ENCODE assay signal across 2 cellular contexts in genomic region chr7:22332481-22332880, GRCh38.
TF ChIP-seq lines count a peak whose summit lies in the region.

No MANE protein-coding gene starts in this region.

TF ChIP-seq in GM23338, 12 proteins besides CTCF, POLR2A, EP300 and RAD21:
- TF ChIP-seq JUNB (IDR thresholded peaks at IDR 0.05; ENCODE audit: unreplicated experiment) (no peak), ZNF462 (CRISPR knock-in tag; IDR thresholded peaks at IDR 0.05) (no peak), ZNF114 (CRISPR knock-in tag; IDR thresholded peaks at IDR 0.05) (no peak), ETS1 (IDR thresholded peaks at IDR 0.05) (no peak), EZH2phosphoT487 (IDR thresholded peaks at IDR 0.05; ENCODE audit: unreplicated experiment) (no peak), EZH2 (IDR thresholded peaks at IDR 0.05; ENCODE audit: low read depth, unreplicated experiment) (no peak), CREB1 (CRISPR knock-in tag; IDR thresholded peaks at IDR 0.05; ENCODE audit: low read depth) (no peak), ZNF331 (CRISPR knock-in tag; IDR thresholded peaks at IDR 0.05; ENCODE audit: low read depth) (no peak), NANOG (IDR thresholded peaks at IDR 0.05; ENCODE audit: borderline replicate concordance) (no peak)
- TF ChIP-seq, protein P1, sequence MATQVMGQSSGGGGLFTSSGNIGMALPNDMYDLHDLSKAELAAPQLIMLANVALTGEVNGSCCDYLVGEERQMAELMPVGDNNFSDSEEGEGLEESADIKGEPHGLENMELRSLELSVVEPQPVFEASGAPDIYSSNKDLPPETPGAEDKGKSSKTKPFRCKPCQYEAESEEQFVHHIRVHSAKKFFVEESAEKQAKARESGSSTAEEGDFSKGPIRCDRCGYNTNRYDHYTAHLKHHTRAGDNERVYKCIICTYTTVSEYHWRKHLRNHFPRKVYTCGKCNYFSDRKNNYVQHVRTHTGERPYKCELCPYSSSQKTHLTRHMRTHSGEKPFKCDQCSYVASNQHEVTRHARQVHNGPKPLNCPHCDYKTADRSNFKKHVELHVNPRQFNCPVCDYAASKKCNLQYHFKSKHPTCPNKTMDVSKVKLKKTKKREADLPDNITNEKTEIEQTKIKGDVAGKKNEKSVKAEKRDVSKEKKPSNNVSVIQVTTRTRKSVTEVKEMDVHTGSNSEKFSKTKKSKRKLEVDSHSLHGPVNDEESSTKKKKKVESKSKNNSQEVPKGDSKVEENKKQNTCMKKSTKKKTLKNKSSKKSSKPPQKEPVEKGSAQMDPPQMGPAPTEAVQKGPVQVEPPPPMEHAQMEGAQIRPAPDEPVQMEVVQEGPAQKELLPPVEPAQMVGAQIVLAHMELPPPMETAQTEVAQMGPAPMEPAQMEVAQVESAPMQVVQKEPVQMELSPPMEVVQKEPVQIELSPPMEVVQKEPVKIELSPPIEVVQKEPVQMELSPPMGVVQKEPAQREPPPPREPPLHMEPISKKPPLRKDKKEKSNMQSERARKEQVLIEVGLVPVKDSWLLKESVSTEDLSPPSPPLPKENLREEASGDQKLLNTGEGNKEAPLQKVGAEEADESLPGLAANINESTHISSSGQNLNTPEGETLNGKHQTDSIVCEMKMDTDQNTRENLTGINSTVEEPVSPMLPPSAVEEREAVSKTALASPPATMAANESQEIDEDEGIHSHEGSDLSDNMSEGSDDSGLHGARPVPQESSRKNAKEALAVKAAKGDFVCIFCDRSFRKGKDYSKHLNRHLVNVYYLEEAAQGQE (IDR thresholded peaks at IDR 0.05; ENCODE audit: unreplicated experiment): no peak

TF ChIP-seq in GM12878, 131 proteins besides CTCF, POLR2A, EP300 and RAD21:
- TF ChIP-seq NR2F1 (conservative IDR thresholded peaks at IDR 0.05) (no peak), SUZ12 (IDR thresholded peaks at IDR 0.05; ENCODE audit: unreplicated experiment) (no peak), MTA2 (IDR thresholded peaks at IDR 0.05; ENCODE audit: low read depth) (no peak), DPF2 (IDR thresholded peaks at IDR 0.05) (no peak), SMC3 (IDR thresholded peaks at IDR 0.05; ENCODE audit: borderline replicate concordance, low read length) (no peak), MYC (IDR thresholded peaks at IDR 0.05; ENCODE audit: insufficient read depth, insufficient read length, insufficient replicate concordance, low read length, severe bottlenecking) (no peak), MEF2A (IDR thresholded peaks at IDR 0.05; ENCODE audit: insufficient read depth, low read depth, low read length) (no peak), CHD4 (IDR thresholded peaks at IDR 0.05) (no peak), ZNF622 (IDR thresholded peaks at IDR 0.05) (no peak), FOXM1 (IDR thresholded peaks at IDR 0.05; ENCODE audit: low read depth, low read length) (no peak), RELA (IDR thresholded peaks at IDR 0.05; ENCODE audit: borderline replicate concordance, partially characterized antibody) (no peak), ZNF24 (IDR thresholded peaks at IDR 0.05) (no peak), BHLHE40 (IDR thresholded peaks at IDR 0.05; ENCODE audit: borderline replicate concordance in 1 of 2, low read depth in 2 of 2, low read length in 1 of 2) (no peak), BRCA1 (IDR thresholded peaks at IDR 0.05; ENCODE audit: low read depth, low read length) (no peak)
- TF ChIP-seq, protein P2, sequence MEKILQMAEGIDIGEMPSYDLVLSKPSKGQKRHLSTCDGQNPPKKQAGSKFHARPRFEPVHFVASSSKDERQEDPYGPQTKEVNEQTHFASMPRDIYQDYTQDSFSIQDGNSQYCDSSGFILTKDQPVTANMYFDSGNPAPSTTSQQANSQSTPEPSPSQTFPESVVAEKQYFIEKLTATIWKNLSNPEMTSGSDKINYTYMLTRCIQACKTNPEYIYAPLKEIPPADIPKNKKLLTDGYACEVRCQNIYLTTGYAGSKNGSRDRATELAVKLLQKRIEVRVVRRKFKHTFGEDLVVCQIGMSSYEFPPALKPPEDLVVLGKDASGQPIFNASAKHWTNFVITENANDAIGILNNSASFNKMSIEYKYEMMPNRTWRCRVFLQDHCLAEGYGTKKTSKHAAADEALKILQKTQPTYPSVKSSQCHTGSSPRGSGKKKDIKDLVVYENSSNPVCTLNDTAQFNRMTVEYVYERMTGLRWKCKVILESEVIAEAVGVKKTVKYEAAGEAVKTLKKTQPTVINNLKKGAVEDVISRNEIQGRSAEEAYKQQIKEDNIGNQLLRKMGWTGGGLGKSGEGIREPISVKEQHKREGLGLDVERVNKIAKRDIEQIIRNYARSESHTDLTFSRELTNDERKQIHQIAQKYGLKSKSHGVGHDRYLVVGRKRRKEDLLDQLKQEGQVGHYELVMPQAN (conservative IDR thresholded peaks at IDR 0.05): no peak
TF ChIP-seq in GM12878: peak in this region for 0.
